Comparison of ENCODE assay signal across 2 cellular contexts in genomic region chr9:38006981-38007380, GRCh38.
TF ChIP-seq lines count a peak whose summit lies in the region.

No MANE protein-coding gene starts in this region.

TF ChIP-seq in A549, 52 proteins besides CTCF, POLR2A, EP300 and RAD21:
- no peak for TF ChIP-seq E2F6 (IDR thresholded peaks at IDR 0.05; ENCODE audit: borderline replicate concordance, low read depth)
- no peak for TF ChIP-seq FOXS1 (CRISPR knock-in tag; IDR thresholded peaks at IDR 0.05)
- TF ChIP-seq MAFK (IDR thresholded peaks at IDR 0.05; ENCODE audit: partially characterized antibody): no peak
- TF ChIP-seq MAZ (IDR thresholded peaks at IDR 0.05; ENCODE audit: borderline replicate concordance, low read depth, low read length): no peak
- no peak for TF ChIP-seq HOXA7 (CRISPR knock-in tag; IDR thresholded peaks at IDR 0.05)
- TF ChIP-seq CBX8 (IDR thresholded peaks at IDR 0.05): no peak
- TF ChIP-seq HMGXB4 (CRISPR knock-in tag; IDR thresholded peaks at IDR 0.05; ENCODE audit: borderline replicate concordance): no peak
- TF ChIP-seq TP53 (CRISPR knock-in tag; IDR thresholded peaks at IDR 0.05): no peak
- no peak for TF ChIP-seq EHMT2 (IDR thresholded peaks at IDR 0.05; ENCODE audit: low read depth)
- TF ChIP-seq RNF2 (IDR thresholded peaks at IDR 0.05; ENCODE audit: borderline replicate concordance, low read depth): no peak

TF ChIP-seq in H1, 55 proteins besides CTCF, POLR2A, EP300 and RAD21:
- TF ChIP-seq KDM5A (IDR thresholded peaks at IDR 0.05; ENCODE audit: low read length): no peak
- TF ChIP-seq FOSL1 (IDR thresholded peaks at IDR 0.05; ENCODE audit: insufficient read depth, low read depth, low read length): no peak
